ENCODE assay signal across 8 cellular contexts in genomic region chr7:27184342-27185012, GRCh38. TPM values are rescaled to one million over a fixed set of nuclear protein-coding genes. Genes with fewer than 3 reads are reported as not detected.
DNase-seq lines count a peak whose midpoint lies in the region; ATAC-seq and TF ChIP-seq lines count a peak whose summit lies in the region.

No MANE protein-coding gene starts in this region.

- no peak overlapping the region for H3K27ac ChIP-seq in left ventricle myocardium inferior (replicated peaks)
- no peak overlapping the region for H3K27ac ChIP-seq in spleen

- POLR2A ChIA-PET in activated CD8-positive, alpha-beta T cell treated with anti-CD3 and anti-CD28 coated beads for 36 hours (lab: Charles Lee) = interaction anchor here (1.7 kb wide), 1 partner anchor 15 kb away, joined by 5 read pairs; no protein-coding TSS in a partner anchor

- H3K36me3 ChIP-seq in BE2C (no peaks in the 10 kb centered on the region), left ventricle myocardium inferior (no peaks in the 10 kb centered on the region), spleen (no peaks in the 10 kb centered on the region)

- no peaks in the 10 kb centered on the region for H3K9me3 ChIP-seq in BE2C
- no peaks in the 10 kb centered on the region for H3K9me3 ChIP-seq in left ventricle myocardium inferior (replicated peaks)
- H3K9me3 ChIP-seq in spleen = no peaks in the 10 kb centered on the region

- no peak for TF ChIP-seq CTCF in BE2C (IDR thresholded peaks at IDR 0.05; ENCODE audit: low read depth, low read length)
- TF ChIP-seq CTCF in activated CD8-positive, alpha-beta T cell treated with anti-CD3 and anti-CD28 coated beads for 36 hours (IDR thresholded peaks at IDR 0.05) = no peak
- TF ChIP-seq CTCF in left ventricle myocardium inferior (IDR thresholded peaks at IDR 0.05; ENCODE audit: borderline replicate concordance) = no peak
- no peak for TF ChIP-seq CTCF in spleen (IDR thresholded peaks at IDR 0.05 in 8 of 11, conservative IDR thresholded peaks at IDR 0.05 in 3 of 11)
- TF ChIP-seq CTCF in GM20000 (IDR thresholded peaks at IDR 0.05; ENCODE audit: extremely low read depth, missing control alignments) = no peak

- peak overlapping the region; percentile 57 for H3K27ac Mint-ChIP-seq in activated CD8-positive, alpha-beta T cell treated with anti-CD3 and anti-CD28 coated beads for 36 hours

- peaks cover 98% of the 10 kb centered on the region for H3K27me3 ChIP-seq in BE2C
- peaks cover 100% of the 10 kb centered on the region for H3K27me3 ChIP-seq in left ventricle myocardium inferior (ENCODE audit: low read depth)
- peaks cover 43 to 100% (median 99%) of the 10 kb centered on the region in 7 donors for H3K27me3 ChIP-seq in spleen (replicated peaks in 1 of 7)

- H3K4me3 Mint-ChIP-seq in activated CD8-positive, alpha-beta T cell treated with anti-CD3 and anti-CD28 coated beads for 36 hours = peak overlapping the region; percentile 59

- no peaks in the 10 kb centered on the region for H3K4me1 ChIP-seq in BE2C
- peaks cover 58% of the 10 kb centered on the region for H3K4me1 ChIP-seq in left ventricle myocardium inferior
- peaks cover 30 to 73% (median 63%) of the 10 kb centered on the region in 6 donors for H3K4me1 ChIP-seq in spleen

- H3K36me3 Mint-ChIP-seq in activated CD8-positive, alpha-beta T cell treated with anti-CD3 and anti-CD28 coated beads for 36 hours (ENCODE audit: low read depth) = no peaks in the 10 kb centered on the region

- peaks cover 35% of the 10 kb centered on the region for H3K4me1 Mint-ChIP-seq in activated CD8-positive, alpha-beta T cell treated with anti-CD3 and anti-CD28 coated beads for 36 hours (ENCODE audit: low read depth)

- H3K4me3 ChIP-seq in BE2C (ENCODE audit: low read depth, low read length) (peak overlapping the region; percentile 39), left ventricle myocardium inferior (peak overlapping the region; percentile 59), spleen (peak overlapping the region in 7 of 8 donors; percentile 17 to 67 (median 35))

- intact Hi-C loops in activated CD8-positive, alpha-beta T cell treated with anti-CD3 and anti-CD28 coated beads for 36 hours (cut with micrococcal nuclease) = no loop called here
- intact Hi-C loops in left ventricle myocardium inferior (cut with micrococcal nuclease) = no loop called here
- intact Hi-C loops in spleen (cut with DNase I; ENCODE audit: low total_unique reads) = loop anchor here (10.0 kb wide), 1 partner anchor 1330 kb away; no protein-coding TSS in a partner anchor

- WGBS in spleen, 5 donors = 2 to 12% (median 3%) methylated on average over 9 to 72 of the region's 72 CpGs

- peak; percentile 67 for ATAC-seq in HG02885 (IDR thresholded peaks at IDR 0.05; ENCODE audit: poor library complexity, unreplicated experiment)
- peak; percentile 37 for ATAC-seq in activated CD8-positive, alpha-beta T cell treated with anti-CD3 and anti-CD28 coated beads for 36 hours

- H3K9me3 Mint-ChIP-seq in activated CD8-positive, alpha-beta T cell treated with anti-CD3 and anti-CD28 coated beads for 36 hours = no peaks in the 10 kb centered on the region

- CTCF ChIA-PET in activated CD8-positive, alpha-beta T cell treated with anti-CD3 and anti-CD28 coated beads for 36 hours (lab: Charles Lee) = interaction anchor here (1.2 to 3.7 kb wide), 5 partner anchors 8 to 23 kb away, joined by 5 to 28 read pairs (median 7); no protein-coding TSS in a partner anchor

- TF ChIP-seq POLR2A in spleen (IDR thresholded peaks at IDR 0.05) = no peak

- DNase-seq in BE2C (no peak), left ventricle myocardium inferior (no peak), spleen (peak; percentile 75), AG20443 (ENCODE audit: low spot score) (no peak), KG1 (lab: John Stamatoyannopoulos, UW) (no peak), GM20000 (ENCODE audit: low spot score) (no peak)
- DNase-seq in activated CD8-positive, alpha-beta T cell treated with anti-CD3 and anti-CD28 coated beads for 36 hours = peak; percentile 55

- H3K27me3 Mint-ChIP-seq in activated CD8-positive, alpha-beta T cell treated with anti-CD3 and anti-CD28 coated beads for 36 hours = peaks cover 70% of the 10 kb centered on the region

RNA-seq across cellular contexts. Expression of gene HOXA11, which starts 0.6 kb away (rescaled TPM):
- polyA plus RNA-seq in BE2C (2012; ENCODE audit: insufficient read depth, insufficient read length, low read depth) = not detected
- total RNA-seq in activated CD8-positive, alpha-beta T cell treated with anti-CD3 and anti-CD28 coated beads for 36 hours = under 1 TPM; 0.13 to 0.18 TPM
- total RNA-seq in left ventricle myocardium inferior (not detected), spleen (not detected)
- polyA plus RNA-seq in spleen = not detected

RNA-seq across cellular contexts. Expression of gene HOXA10, which starts 10.4 kb away (rescaled TPM):
- polyA plus RNA-seq in BE2C (2012; ENCODE audit: insufficient read depth, insufficient read length, low read depth) = not detected
- total RNA-seq in activated CD8-positive, alpha-beta T cell treated with anti-CD3 and anti-CD28 coated beads for 36 hours = not detected
- not detected for total RNA-seq in left ventricle myocardium inferior
- total RNA-seq in spleen = under 1 TPM in 3 of 7 donors, not detected in 4; 0.13 to 0.72 (median 0.56) TPM
- polyA plus RNA-seq in spleen = under 1 TPM; 0.05 to 0.22 (median 0.19) TPM

RNA-seq across cellular contexts. Expression of gene HOXA13, which starts 15.4 kb away (rescaled TPM):
- polyA plus RNA-seq in BE2C (2012; ENCODE audit: insufficient read depth, insufficient read length, low read depth) = not detected
- total RNA-seq in activated CD8-positive, alpha-beta T cell treated with anti-CD3 and anti-CD28 coated beads for 36 hours = not detected
- total RNA-seq in left ventricle myocardium inferior = not detected
- total RNA-seq in spleen = not detected
- not detected for polyA plus RNA-seq in spleen

RNA-seq across cellular contexts. Expression of gene HOXA9, which starts 19.1 kb away (rescaled TPM):
- polyA plus RNA-seq in BE2C (2012; ENCODE audit: insufficient read depth, insufficient read length, low read depth) = not detected
- total RNA-seq in activated CD8-positive, alpha-beta T cell treated with anti-CD3 and anti-CD28 coated beads for 36 hours = not detected
- total RNA-seq in left ventricle myocardium inferior (not detected), spleen (1 to 10 TPM in 5 of 7 donors, under 1 TPM in 2; 0.51 to 3.0 (median 1.2) TPM)
- polyA plus RNA-seq in spleen = under 1 TPM; 0.46 to 0.54 (median 0.48) TPM

RNA-seq across cellular contexts. Expression of gene HOXA7, which starts 28.0 kb away (rescaled TPM):
- polyA plus RNA-seq in BE2C (2012; ENCODE audit: insufficient read depth, insufficient read length, low read depth) = not detected
- total RNA-seq in activated CD8-positive, alpha-beta T cell treated with anti-CD3 and anti-CD28 coated beads for 36 hours = not detected
- total RNA-seq in left ventricle myocardium inferior = 0.36 TPM
- total RNA-seq in spleen = 1 to 10 TPM; 1.0 to 8.0 (median 2.6) TPM
- polyA plus RNA-seq in spleen = 1 to 10 TPM in 1 of 3 donors, under 1 TPM in 2; 0.55 to 1.4 (median 0.80) TPM

Comparison
In these comparisons a context has a peak if more than half of its experiments do, and no peak if none do; other contexts are left out.
1. DNase-seq: peak in activated CD8-positive, alpha-beta T cell treated with anti-CD3 and anti-CD28 coated beads for 36 hours (single experiment) and spleen (single experiment); none in BE2C (single experiment), left ventricle myocardium inferior (single experiment), AG20443 (single experiment), KG1 (single experiment) and GM20000 (single experiment).
2. Peak in every context shown above with its lines, with median percentiles within 50 percentile points of each other: H3K4me3 ChIP-seq.